18 cellular contexts compared by ENCODE assay signal in genomic region chr2:62871506-62871905, GRCh38.
"Had no signal": no experiment of that assay in that cellular context is flagged by ENCODE, and none has a peak within 500 bp of the region (broad histone marks: within the 10 kb centered on the region; RNA-seq: fewer than 3 reads in every experiment).

No MANE protein-coding gene starts in this region.

- H2AFZ ChIP-seq: neural progenitor cell had no signal

- H3K4me3 ChIP-seq: adrenal gland, body of pancreas, dorsolateral prefrontal cortex, gastrocnemius medialis, neural progenitor cell, ovary, stomach had no signal

- H3K27me3 Mint-ChIP-seq: activated B cell treated with CpG ODN at 0.5 μM for 24 hours; activated CD4-positive, alpha-beta T cell treated with anti-CD3 and anti-CD28 coated beads, Interleukin-2, amount 10 ng/mL, durations not matched to agents 7 days and 5 days; activated T-helper 17 cell treated with anti-CD3 and anti-CD28 coated beads, Interleukin-2, amount 50 U/mL, for 72 hours had no signal

- DNase-seq: activated B cell treated with CpG ODN at 0.5 μM for 24 hours; activated CD4-positive, alpha-beta T cell treated with anti-CD3 and anti-CD28 coated beads, Interleukin-2, amount 10 ng/mL, durations not matched to agents 7 days and 5 days; activated CD8-positive, alpha-beta memory T cell treated with anti-CD3 and anti-CD28 coated beads for 24 hours; activated naive CD4-positive, alpha-beta T cell treated with anti-CD3 and anti-CD28 coated beads for 36 hours; adrenal gland; body of pancreas; cerebellar nuclear complex; dorsolateral prefrontal cortex; gastrocnemius medialis; left ventricle myocardium superior; ovary; retina; stimulated activated CD4-positive, alpha-beta T cell treated with anti-CD3 and anti-CD28 coated beads, Interleukin-4, amount 100 ng/mL, for 24 hours; stomach; T-helper 2 cell had no signal

- H3K9ac ChIP-seq: neural progenitor cell had no signal

- H3K4me1 ChIP-seq: adrenal gland, body of pancreas, gastrocnemius medialis, neural progenitor cell, stomach had no signal

- H3K9me3 ChIP-seq: body of pancreas had no signal

- H3K27ac Mint-ChIP-seq: activated B cell treated with CpG ODN at 0.5 μM for 24 hours; activated CD4-positive, alpha-beta T cell treated with anti-CD3 and anti-CD28 coated beads, Interleukin-2, amount 10 ng/mL, durations not matched to agents 7 days and 5 days; activated naive CD4-positive, alpha-beta T cell treated with anti-CD3 and anti-CD28 coated beads for 36 hours; activated T-helper 17 cell treated with anti-CD3 and anti-CD28 coated beads, Interleukin-2, amount 50 U/mL, for 72 hours; mesothelial cell of epicardium; neural progenitor cell had no signal

- H3K4me3 Mint-ChIP-seq: activated B cell treated with CpG ODN at 0.5 μM for 24 hours; activated CD4-positive, alpha-beta T cell treated with anti-CD3 and anti-CD28 coated beads, Interleukin-2, amount 10 ng/mL, durations not matched to agents 7 days and 5 days; activated naive CD4-positive, alpha-beta T cell treated with anti-CD3 and anti-CD28 coated beads for 36 hours; activated T-helper 17 cell treated with anti-CD3 and anti-CD28 coated beads, Interleukin-2, amount 50 U/mL, for 72 hours; mesothelial cell of epicardium; neural progenitor cell had no signal

- H3K4me1 Mint-ChIP-seq: activated B cell treated with CpG ODN at 0.5 μM for 24 hours; activated T-helper 17 cell treated with anti-CD3 and anti-CD28 coated beads, Interleukin-2, amount 50 U/mL, for 72 hours; mesothelial cell of epicardium; neural progenitor cell had no signal

- H3K4me2 ChIP-seq: neural progenitor cell had no signal

- ATAC-seq: activated T-helper 17 cell treated with anti-CD3 and anti-CD28 coated beads, Interleukin-2, amount 50 U/mL, for 72 hours; body of pancreas; gastrocnemius medialis; left ventricle myocardium superior had no signal

- H3K27ac ChIP-seq: adrenal gland, body of pancreas, dorsolateral prefrontal cortex, gastrocnemius medialis, neural progenitor cell, ovary, stomach had no signal

- H3K36me3 ChIP-seq: ovary had no signal

- H3K27me3 ChIP-seq: adrenal gland, body of pancreas, dorsolateral prefrontal cortex, gastrocnemius medialis, neural progenitor cell, ovary, stomach had no signal
